Comparison of ENCODE assay signal across 28 cellular contexts in genomic region chr2:9460441-9461017, GRCh38.
"Had no signal": no experiment of that assay in that cellular context is flagged by ENCODE, and none has a peak within 500 bp of the region (broad histone marks: within the 10 kb centered on the region; RNA-seq: fewer than 3 reads in every experiment).

No MANE protein-coding gene starts in this region.

- H3K4me1 ChIP-seq: esophagus squamous epithelium, left ventricle myocardium inferior, parathyroid adenoma, psoas muscle, tibial artery, upper lobe of left lung, uterus had no signal

- H3K27me3 Mint-ChIP-seq: naive B cell; stimulated activated memory B cell treated with anti-CD40 and anti-IgM and Interleukin-4, amounts not matched to agents 10 μg/mL and 1 μg/mL and 100 μg/mL, for 72 hours; stimulated activated naive CD8-positive, alpha-beta T cell treated with anti-CD3 and anti-CD28 coated beads, Interleukin-15, Interleukin-2, amounts not matched to agents 100 ng/mL and 50 ng/mL, for 24 hours had no signal

- H3K4me1 Mint-ChIP-seq: nephron; stimulated activated memory B cell treated with anti-CD40 and anti-IgM and Interleukin-4, amounts not matched to agents 10 μg/mL and 1 μg/mL and 100 μg/mL, for 72 hours had no signal

- H3K27ac Mint-ChIP-seq: nephron; stimulated activated memory B cell treated with anti-CD40 and anti-IgM and Interleukin-4, amounts not matched to agents 10 μg/mL and 1 μg/mL and 100 μg/mL, for 72 hours; stimulated activated naive CD8-positive, alpha-beta T cell treated with anti-CD3 and anti-CD28 coated beads, Interleukin-15, Interleukin-2, amounts not matched to agents 100 ng/mL and 50 ng/mL, for 24 hours had no signal

- H3K4me2 ChIP-seq: hepatocyte had no signal

- DNase-seq: effector memory CD4-positive, alpha-beta T cell; esophagus squamous epithelium; foreskin fibroblast; head of caudate nucleus; kidney; left cardiac atrium; left ventricle myocardium inferior; mesendoderm; naive B cell; occipital lobe; psoas muscle; retina; spleen; stimulated activated CD4-positive, alpha-beta T cell treated with anti-CD3 and anti-CD28 coated beads, Interleukin-15, amount 100 ng/mL, for 24 hours; stimulated activated CD4-positive, alpha-beta T cell treated with anti-CD3 and anti-CD28 coated beads, Interleukin-1b, Interleukin-23, amount 100 ng/mL, for 48 hours; stimulated activated CD4-positive, alpha-beta T cell treated with anti-CD3 and anti-CD28 coated beads, Interleukin-4, amount 100 ng/mL, for 24 hours; tibial artery; upper lobe of left lung; uterus had no signal

- ATAC-seq: left cardiac atrium; psoas muscle; sciatic nerve; stimulated activated memory B cell treated with anti-CD40 and anti-IgM and Interleukin-4, amounts not matched to agents 10 μg/mL and 1 μg/mL and 100 μg/mL, for 72 hours had no signal

- H3K9me3 ChIP-seq: esophagus squamous epithelium, left ventricle myocardium inferior, psoas muscle, spleen, tibial artery, upper lobe of left lung, uterus had no signal

- H3K27ac ChIP-seq: epithelial cell of prostate, esophagus squamous epithelium, hepatocyte, left ventricle myocardium inferior, parathyroid adenoma, psoas muscle, spleen, tibial artery, upper lobe of left lung, uterus had no signal

- H3K4me3 ChIP-seq: esophagus squamous epithelium, hepatocyte, left ventricle myocardium inferior, lung, psoas muscle, spleen, tibial artery, upper lobe of left lung, uterus had no signal

- H3K9me3 Mint-ChIP-seq: naive B cell; nephron; stimulated activated memory B cell treated with anti-CD40 and anti-IgM and Interleukin-4, amounts not matched to agents 10 μg/mL and 1 μg/mL and 100 μg/mL, for 72 hours; stimulated activated naive CD8-positive, alpha-beta T cell treated with anti-CD3 and anti-CD28 coated beads, Interleukin-15, Interleukin-2, amounts not matched to agents 100 ng/mL and 50 ng/mL, for 24 hours had no signal

- H3K4me3 Mint-ChIP-seq: naive B cell; nephron; stimulated activated memory B cell treated with anti-CD40 and anti-IgM and Interleukin-4, amounts not matched to agents 10 μg/mL and 1 μg/mL and 100 μg/mL, for 72 hours; stimulated activated naive CD8-positive, alpha-beta T cell treated with anti-CD3 and anti-CD28 coated beads, Interleukin-15, Interleukin-2, amounts not matched to agents 100 ng/mL and 50 ng/mL, for 24 hours had no signal

- FAIRE-seq: endometrium, kidney had no signal
